ENCODE assay signal across 23 cellular contexts in the genomic region with DNA sequence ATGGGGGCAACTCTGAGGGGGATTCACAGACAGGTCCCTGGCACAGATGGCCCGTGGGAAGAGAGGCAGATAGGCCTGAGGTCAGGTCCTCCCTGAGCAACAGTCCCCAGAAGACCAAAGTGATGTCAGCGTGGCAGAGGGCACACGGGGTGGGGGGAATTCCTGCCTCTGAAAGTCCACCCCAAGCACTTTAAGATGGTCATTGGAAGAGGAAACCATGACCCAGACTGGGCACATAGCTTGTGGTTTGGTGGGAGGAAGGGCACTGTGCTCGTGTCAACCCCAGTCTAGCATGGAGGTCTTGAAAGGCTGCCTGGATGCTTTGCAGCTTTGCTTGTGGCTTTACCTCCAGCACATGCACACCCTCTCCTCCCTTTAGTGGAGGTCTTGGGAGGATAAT. TPM values are rescaled to one million over a fixed set of nuclear protein-coding genes. Genes with fewer than 3 reads are reported as not detected.
"Had no signal": no experiment of that assay in that cellular context is flagged by ENCODE, and none has a peak within 500 bp of the region (broad histone marks: within the 10 kb centered on the region; RNA-seq: fewer than 3 reads in every experiment).

No MANE protein-coding gene starts in this region.

- H3K9me3 ChIP-seq: left ventricle myocardium inferior, neutrophil, ovary, right atrium auricular region, right lobe of liver, tibial nerve, uterus had no signal

- ATAC-seq: naive thymus-derived CD4-positive, alpha-beta T cell; right lobe of liver; stimulated activated effector memory CD8-positive, alpha-beta T cell treated with anti-CD3 and anti-CD28 coated beads, Interleukin-12 subunit alpha, Interleukin-12 subunit beta, amount 100 ng/mL, for 72 hours; stimulated activated naive CD8-positive, alpha-beta T cell treated with anti-CD3 and anti-CD28 coated beads, Interleukin-15, amount 100 ng/mL, for 72 hours had no signal

- DNase-seq: hypothalamus; kidney; left ventricle myocardium inferior; mesendoderm; naive thymus-derived CD4-positive, alpha-beta T cell; occipital lobe; ovary; right lobe of liver; stimulated activated CD4-positive, alpha-beta T cell treated with anti-CD3 and anti-CD28 coated beads, Interleukin-12 subunit alpha, Interleukin-12 subunit beta, amount 100 ng/mL, for 4 hours; stimulated activated CD4-positive, alpha-beta T cell treated with anti-CD3 and anti-CD28 coated beads, Interleukin-15, amount 100 ng/mL, for 24 hours; stimulated activated CD4-positive, alpha-beta T cell treated with anti-CD3 and anti-CD28 coated beads, Interleukin-4, amount 100 ng/mL, for 24 hours; stimulated activated naive CD4-positive, alpha-beta T cell treated with Interleukin-2 at 50 U/mL for 16 hours; stimulated activated naive CD8-positive, alpha-beta T cell treated with anti-CD3 and anti-CD28 coated beads, Interleukin-15, amount 100 ng/mL, for 72 hours; substantia nigra; uterus had no signal

- H3K27ac ChIP-seq: left ventricle myocardium inferior, neutrophil, ovary, right atrium auricular region, right lobe of liver, skin epidermis, tibial nerve, uterus had no signal

- H3K4me1 ChIP-seq: left ventricle myocardium inferior, right atrium auricular region, right lobe of liver, tibial nerve, uterus had no signal

- H3K36me3 ChIP-seq: left ventricle myocardium inferior, neutrophil, ovary, right atrium auricular region, right lobe of liver, tibial nerve, uterus had no signal

- H3K4me3 ChIP-seq: left ventricle myocardium inferior, lung, ovary, right atrium auricular region, right lobe of liver, skin epidermis, tibial nerve, uterus had no signal

- H3K27me3 ChIP-seq: ovary, right atrium auricular region, right lobe of liver, tibial nerve, uterus had no signal

- FAIRE-seq: islet of Langerhans, kidney had no signal

RNA-seq across cellular contexts. Expression of gene SIX2, which starts 38.0 kb away (rescaled TPM):
- polyA plus RNA-seq: immature natural killer cell; naive thymus-derived CD4-positive, alpha-beta T cell had no signal
